Comparison of ENCODE assay signal across 14 cellular contexts in the genomic region with DNA sequence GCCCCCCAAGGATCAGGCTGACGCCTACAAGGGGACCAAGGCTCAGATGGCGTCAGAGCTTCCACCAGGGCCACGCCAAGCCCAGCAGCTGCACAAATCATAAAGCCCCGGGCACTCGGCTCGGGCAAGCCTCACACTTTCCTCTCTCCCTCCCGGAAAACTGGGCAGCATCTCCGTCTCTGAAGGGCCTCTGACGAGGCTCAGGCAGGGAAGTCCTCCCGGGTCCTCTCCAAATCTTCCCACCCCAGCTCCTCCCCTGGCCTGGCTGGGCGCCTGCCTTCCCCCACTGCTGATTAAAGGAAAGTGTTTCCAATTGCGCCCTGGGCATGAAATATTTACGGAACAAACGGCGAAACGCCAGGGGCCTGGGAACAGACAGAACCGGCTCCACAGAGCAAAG. TPM values are rescaled to one million over a fixed set of nuclear protein-coding genes. Genes with fewer than 3 reads are reported as not detected.
DNase-seq lines count a peak whose midpoint lies in the region; ATAC-seq and TF ChIP-seq lines count a peak whose summit lies in the region.
"Had no signal": no experiment of that assay in that cellular context is flagged by ENCODE, and none has a peak within 500 bp of the region (broad histone marks: within the 10 kb centered on the region; RNA-seq: fewer than 3 reads in every experiment).

No MANE protein-coding gene starts in this region.

- H3K9me3 ChIP-seq in BLaER1 treated with 17β-estradiol and CSF1 and Interleukin-3, amounts not matched to agents 10 nM and 100 nM (replicated peaks in 1 of 11), result no peaks in the 10 kb centered on the region

- TF ChIP-seq CTCF in HFFc6 (IDR thresholded peaks at IDR 0.05) (no peak), osteocyte (IDR thresholded peaks at IDR 0.05) (no peak), natural killer cell (IDR thresholded peaks at IDR 0.05) (no peak)

- DNase-seq in HFFc6, result no peak
- DNase-seq in fibroblast of gingiva (ENCODE audit: low read depth), result peak; percentile 37
- DNase-seq in osteocyte (ENCODE audit: extremely low spot score, unreplicated experiment), result no peak
- no peak for DNase-seq in NCI-H146 (lab: John Stamatoyannopoulos, UW)
- DNase-seq in NCI-H187 (lab: John Stamatoyannopoulos, UW), result no peak
- DNase-seq in natural killer cell, result no peak
- DNase-seq in inferior parietal cortex (ENCODE audit: extremely low spot score), result no peak
- DNase-seq: activated CD8-positive, alpha-beta memory T cell treated with anti-CD3 and anti-CD28 coated beads, Interleukin-2, amount 50 U/mL, for 4 hours; KBM-7; NCI-H187 treated with DMSO at 0.1 percent for 48 hours; NCI-H748 treated with DMSO at 0.1 percent for 48 hours; SHP77 treated with DMSO at 0.1 percent for 48 hours had no signal

- intact Hi-C loops in natural killer cell (cut with micrococcal nuclease), result no loop called here

- H3K27ac Mint-ChIP-seq in HFFc6, result peak overlapping the region; percentile 58; the same call in 1 of the 2 replicates
- peak overlapping the region; percentile 45 for H3K27ac Mint-ChIP-seq in osteocyte (ENCODE audit: unreplicated experiment)
- H3K27ac Mint-ChIP-seq in natural killer cell, result peak overlapping the region in 1 of 2 donors; percentile 80

- peak overlapping the region in 3 of 10 experiments; percentile 25 to 38 (median 34); a peak in 2 of 20 replicates for H3K4me3 ChIP-seq in BLaER1 treated with 17β-estradiol and CSF1 and Interleukin-3, amounts not matched to agents 10 nM and 100 nM
- H3K4me3 ChIP-seq: coronary artery had no signal

- no peak for ATAC-seq in natural killer cell

- H3K4me1 Mint-ChIP-seq in HFFc6 (ENCODE audit: low read depth) (no peaks in the 10 kb centered on the region; the same call in 1 of the 2 replicates), osteocyte (ENCODE audit: unreplicated experiment) (peaks cover 26% of the 10 kb centered on the region), natural killer cell (peaks cover 12 to 23% of the 10 kb centered on the region in 2 donors)

- H3K9ac ChIP-seq in BLaER1 treated with 17β-estradiol and CSF1 and Interleukin-3, amounts not matched to agents 10 nM and 100 nM, result peak overlapping the region in 8 of 11 experiments; percentile 17 to 56 (median 48); a peak in 13 of 22 replicates

- peaks cover 80 to 100% (median 90%) of the 10 kb centered on the region in 11 experiments; a peak in 21 of 22 replicates for H4K20me1 ChIP-seq in BLaER1 treated with 17β-estradiol and CSF1 and Interleukin-3, amounts not matched to agents 10 nM and 100 nM

- H3K4me2 ChIP-seq in BLaER1 treated with 17β-estradiol and CSF1 and Interleukin-3, amounts not matched to agents 10 nM and 100 nM, result peak overlapping the region; percentile 80 to 95 (median 83)

- H3K4me3 Mint-ChIP-seq in HFFc6 (no peak overlapping the region), osteocyte (ENCODE audit: unreplicated experiment) (no peak overlapping the region), natural killer cell (no peak overlapping the region)

- H3K27me3 Mint-ChIP-seq in HFFc6 (ENCODE audit: insufficient read depth) (no peaks in the 10 kb centered on the region; the same call in none of the 2 replicates), osteocyte (ENCODE audit: unreplicated experiment) (no peaks in the 10 kb centered on the region), natural killer cell (ENCODE audit: low read depth in 2 of 2) (no peaks in the 10 kb centered on the region)

- peaks cover 47 to 88% (median 80%) of the 10 kb centered on the region in 10 experiments for H3K4me1 ChIP-seq in BLaER1 treated with 17β-estradiol and CSF1 and Interleukin-3, amounts not matched to agents 10 nM and 100 nM

- peak overlapping the region in 9 of 11 experiments; percentile 2 to 62 (median 41); a peak in 12 of 22 replicates for H3K27ac ChIP-seq in BLaER1 treated with 17β-estradiol and CSF1 and Interleukin-3, amounts not matched to agents 10 nM and 100 nM

- H3K9me3 Mint-ChIP-seq in HFFc6 (no peaks in the 10 kb centered on the region), osteocyte (ENCODE audit: unreplicated experiment) (no peaks in the 10 kb centered on the region), natural killer cell (no peaks in the 10 kb centered on the region)

- H3K36me3 ChIP-seq in BLaER1 treated with 17β-estradiol and CSF1 and Interleukin-3, amounts not matched to agents 10 nM and 100 nM, result peaks cover 3 to 60% (median 26%) of the 10 kb centered on the region in 11 experiments

- no peaks in the 10 kb centered on the region for H3K36me3 Mint-ChIP-seq in HFFc6 (ENCODE audit: low read depth)
- no peaks in the 10 kb centered on the region for H3K36me3 Mint-ChIP-seq in osteocyte (ENCODE audit: unreplicated experiment)
- no peaks in the 10 kb centered on the region for H3K36me3 Mint-ChIP-seq in natural killer cell

- H3K27me3 ChIP-seq in BLaER1 treated with 17β-estradiol and CSF1 and Interleukin-3, amounts not matched to agents 10 nM and 100 nM, result no peaks in the 10 kb centered on the region

RNA-seq across cellular contexts. Expression of gene PIEZO1, which starts 38.5 kb away (rescaled TPM):
- 100 to 1,000 TPM; 238 to 293 (median 264) TPM for total RNA-seq in HFFc6 (2021; fragmentation: NEBNext Ultra II Directional; extraction: Animal tissue kit (Norgen Biotek cat#: 25700))
- total RNA-seq in osteocyte (165 and 174 TPM in 2 replicates), natural killer cell (100 to 1,000 TPM; 172 to 197 (median 183) TPM)

RNA-seq across cellular contexts. Expression of gene CTU2, which starts 40.2 kb away (rescaled TPM):
- total RNA-seq in HFFc6 (2021; fragmentation: NEBNext Ultra II Directional; extraction: Animal tissue kit (Norgen Biotek cat#: 25700)), result 10 to 100 TPM; 26.2 to 37.0 (median 33.2) TPM
- total RNA-seq in osteocyte (20.6 and 21.2 TPM in 2 replicates), natural killer cell (10 to 100 TPM; 36.6 to 43.3 (median 39.9) TPM)

RNA-seq across cellular contexts. Expression of gene RNF166, which starts 40.3 kb away (rescaled TPM):
- 10 to 100 TPM; 10.3 to 18.3 (median 13.2) TPM for total RNA-seq in HFFc6 (2021; fragmentation: NEBNext Ultra II Directional; extraction: Animal tissue kit (Norgen Biotek cat#: 25700))
- 17.2 and 19.3 TPM in 2 replicates for total RNA-seq in osteocyte
- 100 to 1,000 TPM; 459 to 712 (median 501) TPM for total RNA-seq in natural killer cell

RNA-seq across cellular contexts. Expression of gene CDT1, which starts 57.1 kb away (rescaled TPM):
- total RNA-seq in HFFc6 (2021; fragmentation: NEBNext Ultra II Directional; extraction: Animal tissue kit (Norgen Biotek cat#: 25700)), result 10 to 100 TPM; 13.3 to 28.2 (median 22.2) TPM
- 5.6 and 6.6 TPM in 2 replicates for total RNA-seq in osteocyte
- 1 to 10 TPM; 2.2 to 3.8 (median 2.6) TPM for total RNA-seq in natural killer cell

Comparison
In these comparisons a context has a peak if more than half of its experiments do, and no peak if none do; other contexts are left out.
1. RNA of gene RNF166, which starts 40.3 kb away (total RNA-seq): 459 to 712 TPM in natural killer cell; 17.2 to 19.3 TPM in osteocyte and 10.3 to 18.3 TPM in HFFc6; every median in the first group is over 10 times any median in the second.